ENCODE assay signal across 11 cellular contexts in the genomic region with DNA sequence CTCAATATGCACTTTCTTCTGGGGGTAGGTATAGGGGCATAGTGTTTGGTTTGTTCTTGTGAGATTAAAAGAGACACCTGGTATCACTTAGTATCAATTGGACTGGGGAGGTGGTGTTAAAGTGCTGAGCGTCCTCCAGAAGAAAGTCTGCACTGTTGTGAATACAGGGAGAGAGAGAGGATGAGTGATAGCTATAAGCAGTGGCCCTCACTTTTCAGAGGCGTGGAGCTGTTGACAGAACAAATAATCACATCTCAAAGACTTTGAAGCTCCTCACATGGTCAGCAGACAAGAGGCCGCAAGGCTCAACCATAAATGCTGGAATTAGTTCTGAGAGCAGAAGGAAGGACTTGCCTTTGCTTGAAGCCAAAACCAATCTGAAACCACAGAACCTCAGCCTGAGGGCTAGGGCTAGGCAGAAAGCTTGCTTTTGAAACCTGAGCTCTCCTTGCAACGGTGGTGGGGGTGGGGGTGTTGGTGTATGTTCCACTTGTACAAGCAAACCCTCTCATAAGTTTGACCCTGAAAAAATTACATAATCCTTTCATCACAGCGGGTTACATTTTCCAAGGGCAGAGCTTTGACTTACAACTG.
DNase-seq lines count a peak whose midpoint lies in the region; ATAC-seq, FAIRE-seq and TF ChIP-seq lines count a peak whose summit lies in the region.
"Had no signal": no experiment of that assay in that cellular context is flagged by ENCODE, and none has a peak within 500 bp of the region (broad histone marks: within the 10 kb centered on the region; RNA-seq: fewer than 3 reads in every experiment).

No MANE protein-coding gene starts in this region.

- H3K27ac ChIP-seq in keratinocyte (ENCODE audit: control insufficient read depth, insufficient read depth, low read length) (no peak overlapping the region), small intestine (ENCODE audit: low read depth in 1 of 2, low read length in 1 of 2) (no peak overlapping the region)

- H3K27me3 ChIP-seq in keratinocyte (ENCODE audit: control insufficient read depth, extremely low read depth, insufficient read depth, low read length) (no peaks in the 10 kb centered on the region), small intestine (ENCODE audit: control insufficient read depth in 2 of 2, insufficient read depth in 2 of 2, low read length in 2 of 2) (no peaks in the 10 kb centered on the region)

- H3K9me3 ChIP-seq in keratinocyte (ENCODE audit: control insufficient read depth, low read depth, low read length) (no peaks in the 10 kb centered on the region), small intestine (ENCODE audit: control insufficient read depth, low read depth) (no peaks in the 10 kb centered on the region)

- peaks cover 3% of the 10 kb centered on the region for H3K79me2 ChIP-seq in keratinocyte (ENCODE audit: control insufficient read depth, insufficient read depth, low read length)

- H3K4me1 Mint-ChIP-seq in HFFc6 (ENCODE audit: low read depth): peaks cover 22% of the 10 kb centered on the region; the same call in 1 of the 2 replicates

- FAIRE-seq in GM18507 (lab: Jason Lieb, UNC) (peak; percentile 78), keratinocyte (lab: Jason Lieb, UNC) (peak; percentile 59), small intestine (lab: Jason Lieb, UNC) (no peak)

- no peaks in the 10 kb centered on the region for H3K9me1 ChIP-seq in keratinocyte (ENCODE audit: control insufficient read depth, extremely low read depth, insufficient read depth, low read length)

- H3K9me3 Mint-ChIP-seq in HFFc6: no peaks in the 10 kb centered on the region

- no peak for DNase-seq in GM18507 (ENCODE audit: extremely low spot score, insufficient read length, low read depth)
- peak; percentile 30 for DNase-seq in HFFc6
- peak; percentile 48 to 59 for DNase-seq in NOMO-1 (lab: John Stamatoyannopoulos, UW; ENCODE audit: unreplicated experiment in 2 of 2)
- no peak for DNase-seq in keratinocyte (ENCODE audit: low read depth, low spot score)
- no peak for DNase-seq in small intestine
- no peak for DNase-seq in DMS114 treated with DMSO at 0.1 percent for 48 hours (lab: John Stamatoyannopoulos, UW; ENCODE audit: unreplicated experiment)
- DNase-seq: activated CD4-positive, alpha-beta T cell treated with anti-CD3 and anti-CD28 coated beads for 48 hours; NK-92 treated with Interleukin-12 subunit alpha and Interleukin-12 subunit beta, amount 100 ng/mL, for 24 hours had no signal

- H3K36me3 ChIP-seq in keratinocyte (ENCODE audit: control insufficient read depth in 2 of 2, extremely low read depth in 1 of 2, insufficient read depth in 2 of 2, low read length in 2 of 2) (no peaks in the 10 kb centered on the region), small intestine (ENCODE audit: control insufficient read depth in 2 of 2, insufficient read depth in 2 of 2, low read length in 2 of 2) (no peaks in the 10 kb centered on the region)

- dilution Hi-C loops in keratinocyte (cut with MboI; ENCODE audit: extremely low pct_ligation_motif_present, low sequenced_read_pairs): no loop called here

- H3K4me3 Mint-ChIP-seq in HFFc6: no peak overlapping the region

- TF ChIP-seq CTCF in HFFc6 (IDR thresholded peaks at IDR 0.05) (no peak), keratinocyte (optimal IDR thresholded peaks at IDR 0.05 in 1 of 3, IDR thresholded peaks at IDR 0.05 in 1 of 3, conservative IDR thresholded peaks at IDR 0.05 in 1 of 3; ENCODE audit: extremely low read depth in 1 of 3, insufficient read depth in 2 of 3, low read length in 3 of 3) (no peak)

- no peaks in the 10 kb centered on the region for H4K20me1 ChIP-seq in keratinocyte (ENCODE audit: control insufficient read depth, extremely low read depth, insufficient read depth, low read length)

- H3K27me3 Mint-ChIP-seq in HFFc6 (ENCODE audit: insufficient read depth): no peaks in the 10 kb centered on the region

- no peak overlapping the region for H3K27ac Mint-ChIP-seq in HFFc6

- WGBS in small intestine, 3 donors: 51 to 61% (median 61%) methylated on average over 5 of the region's 5 CpGs

- no peak overlapping the region for H2AFZ ChIP-seq in keratinocyte (ENCODE audit: control insufficient read depth, low read length)

- no peaks in the 10 kb centered on the region for H3K36me3 Mint-ChIP-seq in HFFc6 (ENCODE audit: low read depth)

- H3K9ac ChIP-seq in keratinocyte (ENCODE audit: control insufficient read depth, extremely low read depth, insufficient read depth, low read length): no peak overlapping the region

- H3K4me3 ChIP-seq in keratinocyte (ENCODE audit: control insufficient read depth in 2 of 3, extremely low read depth in 1 of 3, insufficient read depth in 2 of 3, low read depth in 1 of 3, low read length in 3 of 3) (no peak overlapping the region), small intestine (ENCODE audit: low read depth in 1 of 2, low read length in 2 of 2) (no peak overlapping the region)

- H3K4me2 ChIP-seq in keratinocyte (ENCODE audit: control insufficient read depth, extremely low read depth, insufficient read depth, low read depth, low read length): peak overlapping the region; percentile 28

- H3K4me1 ChIP-seq in keratinocyte (ENCODE audit: control insufficient read depth, extremely low read depth, insufficient read depth, low read length): peaks cover 13% of the 10 kb centered on the region
- peaks cover 0 to under 1% of the 10 kb centered on the region in 2 donors for H3K4me1 ChIP-seq in small intestine (ENCODE audit: control insufficient read depth in 2 of 2, insufficient read depth in 1 of 2, low read depth in 1 of 2, low read length in 1 of 2)

- ATAC-seq in HG02884 (IDR thresholded peaks at IDR 0.05; ENCODE audit: unreplicated experiment) (no peak), HG02678 (IDR thresholded peaks at IDR 0.05; ENCODE audit: unreplicated experiment) (no peak)
- ATAC-seq: sciatic nerve had no signal

Comparison
In these comparisons a context has a peak if more than half of its experiments do, and no peak if none do; other contexts are left out.
1. DNase-seq: peak in HFFc6 (single experiment) and NOMO-1 (2 of 2); none in GM18507 (single experiment), keratinocyte (single experiment), small intestine (single experiment) and DMS114 treated with DMSO at 0.1 percent for 48 hours (single experiment).